ENCODE assay signal across 1 cellular context in genomic region chr4:6891436-6892170, GRCh38.
TF ChIP-seq lines count a peak whose summit lies in the region.

No MANE protein-coding gene starts in this region.

TF ChIP-seq in GM23338, 12 proteins besides CTCF, POLR2A, EP300 and RAD21 (continued from another document):
- no peak for TF ChIP-seq ZNF462 (CRISPR knock-in tag; IDR thresholded peaks at IDR 0.05)
- TF ChIP-seq, protein P1, sequence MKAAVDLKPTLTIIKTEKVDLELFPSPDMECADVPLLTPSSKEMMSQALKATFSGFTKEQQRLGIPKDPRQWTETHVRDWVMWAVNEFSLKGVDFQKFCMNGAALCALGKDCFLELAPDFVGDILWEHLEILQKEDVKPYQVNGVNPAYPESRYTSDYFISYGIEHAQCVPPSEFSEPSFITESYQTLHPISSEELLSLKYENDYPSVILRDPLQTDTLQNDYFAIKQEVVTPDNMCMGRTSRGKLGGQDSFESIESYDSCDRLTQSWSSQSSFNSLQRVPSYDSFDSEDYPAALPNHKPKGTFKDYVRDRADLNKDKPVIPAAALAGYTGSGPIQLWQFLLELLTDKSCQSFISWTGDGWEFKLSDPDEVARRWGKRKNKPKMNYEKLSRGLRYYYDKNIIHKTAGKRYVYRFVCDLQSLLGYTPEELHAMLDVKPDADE (IDR thresholded peaks at IDR 0.05) = no peak
- TF ChIP-seq STAT1 (IDR thresholded peaks at IDR 0.05; ENCODE audit: unreplicated experiment) = no peak
- no peak for TF ChIP-seq ZNF114 (CRISPR knock-in tag; IDR thresholded peaks at IDR 0.05)
- TF ChIP-seq ZNF331 (CRISPR knock-in tag; IDR thresholded peaks at IDR 0.05; ENCODE audit: low read depth) = no peak
- no peak for TF ChIP-seq JUNB (IDR thresholded peaks at IDR 0.05; ENCODE audit: unreplicated experiment)
- TF ChIP-seq POLR2AphosphoS5 (IDR thresholded peaks at IDR 0.05; ENCODE audit: low read depth) = no peak
